ENCODE assay signal across 22 cellular contexts in genomic region chr18:78999939-79000338, GRCh38. TPM values are rescaled to one million over a fixed set of nuclear protein-coding genes. Genes with fewer than 3 reads are reported as not detected.
DNase-seq lines count a peak whose midpoint lies in the region; ATAC-seq and TF ChIP-seq lines count a peak whose summit lies in the region.
"Had no signal": no experiment of that assay in that cellular context is flagged by ENCODE, and none has a peak within 500 bp of the region (broad histone marks: within the 10 kb centered on the region; RNA-seq: fewer than 3 reads in every experiment).

No MANE protein-coding gene starts in this region.

- H3K9me3 ChIP-seq in HCT116 (ENCODE audit: control insufficient read depth in 1 of 2, insufficient read depth in 1 of 2, low read depth in 1 of 2, low read length in 2 of 2), result no peaks in the 10 kb centered on the region
- H3K9me3 ChIP-seq in prostate gland, result no peaks in the 10 kb centered on the region
- H3K9me3 ChIP-seq in SJCRH30 (replicated peaks), result no peaks in the 10 kb centered on the region
- H3K9me3 ChIP-seq: gastroesophageal sphincter, MG63, pancreas had no signal

- H3K4me3 ChIP-seq in HCT116 (replicated peaks in 1 of 2; ENCODE audit: low read depth in 1 of 2, low read length in 2 of 2) (0 out of 4 replicates have a peak overlapping the region, but pooled peaks of 1 of the 2 experiments have one; percentile 6), prostate gland (no peak overlapping the region), SJCRH30 (no peak overlapping the region)
- H3K4me3 ChIP-seq: gastroesophageal sphincter, MG63, pancreas had no signal

- no peaks in the 10 kb centered on the region for H3K27me3 ChIP-seq in HCT116 (ENCODE audit: insufficient read depth, low read length)
- H3K27me3 ChIP-seq in prostate gland (replicated peaks; ENCODE audit: insufficient read depth), result no peaks in the 10 kb centered on the region
- H3K27me3 ChIP-seq in SJCRH30, result no peaks in the 10 kb centered on the region

- peaks cover 11 to 12% of the 10 kb centered on the region in 2 experiments; a peak in 3 of 4 replicates for H3K4me1 ChIP-seq in HCT116 (ENCODE audit: control insufficient read depth in 1 of 2, insufficient read depth in 2 of 2, low read length in 2 of 2)
- H3K4me1 ChIP-seq in prostate gland (replicated peaks), result no peaks in the 10 kb centered on the region
- H3K4me1 ChIP-seq in SJCRH30, result no peaks in the 10 kb centered on the region
- H3K4me1 ChIP-seq: gastroesophageal sphincter, pancreas had no signal

- DNase-seq in HCT116 (ENCODE audit: low read depth, low spot score) (peak; percentile 29), NCI-H146 treated with DMSO at 0.1 percent for 48 hours (lab: John Stamatoyannopoulos, UW; ENCODE audit: unreplicated experiment) (peak; percentile 49), ecto neural progenitor cell (ENCODE audit: low spot score) (peak; percentile 29), prostate gland (ENCODE audit: low spot score) (peak; percentile 87), SJCRH30 (no peak)
- DNase-seq: activated CD4-positive, alpha-beta T cell treated with anti-CD3 and anti-CD28 coated beads for 4 hours; CD4-positive, alpha-beta T cell; kidney glomerular epithelial cell; MG63; natural killer cell; NCI-H187; NCI-H226; pancreas; substantia nigra had no signal

- TF ChIP-seq CTCF in HCT116 (IDR thresholded peaks at IDR 0.05 in 2 of 3, conservative IDR thresholded peaks at IDR 0.05 in 1 of 3; ENCODE audit: borderline replicate concordance in 1 of 3, insufficient read depth in 1 of 3, low read depth in 2 of 3, low read length in 2 of 3) (no peak), prostate gland (IDR thresholded peaks at IDR 0.05) (no peak)

- peak overlapping the region; percentile 54 for H3K4me2 ChIP-seq in HCT116 (ENCODE audit: low read length)

- no peak overlapping the region for H3K27ac ChIP-seq in HCT116 (ENCODE audit: low read depth, low read length)
- peak overlapping the region in 1 of 2 donors; percentile 1 for H3K27ac ChIP-seq in prostate gland
- H3K27ac ChIP-seq in SJCRH30, result no peak overlapping the region
- H3K27ac ChIP-seq: gastroesophageal sphincter, pancreas, RWPE1 had no signal

- H2AFZ ChIP-seq in HCT116 (ENCODE audit: low read depth, low read length, poor library complexity, severe bottlenecking), result peak overlapping the region; percentile 89

- CTCF ChIA-PET in HCT116 (lab: Charles Lee), result interaction anchor here (1.1 to 1.2 kb wide), 2 partner anchors 11 to 14 kb away, joined by 3 to 4 read pairs; no protein-coding TSS in a partner anchor

- intact Hi-C loops in HCT116 (cut with micrococcal nuclease) (loop anchor here (5.0 kb wide), 1 partner anchor 247 kb away; no protein-coding TSS in a partner anchor), prostate gland (cut with DNase I) (no loop called here)

- ATAC-seq in HCT116 (peak; percentile 78), GM18502 (IDR thresholded peaks at IDR 0.05; ENCODE audit: poor library complexity, unreplicated experiment) (no peak), esophagus mucosa (no peak)
- ATAC-seq: activated naive CD4-positive, alpha-beta T cell treated with anti-CD3 and anti-CD28 coated beads, Interleukin-2, amount 50 U/mL, for 72 hours; gastroesophageal sphincter; natural killer cell; sciatic nerve had no signal

- H3K9ac ChIP-seq in HCT116 (ENCODE audit: low read length), result no peak overlapping the region

- TF ChIP-seq POLR2A in HCT116 (IDR thresholded peaks at IDR 0.05; ENCODE audit: borderline replicate concordance, extremely low read depth, insufficient read depth, insufficient read length) (no peak), prostate gland (IDR thresholded peaks at IDR 0.05) (peak; percentile 13)

- no peak for TF ChIP-seq RAD21 in HCT116 (IDR thresholded peaks at IDR 0.05; ENCODE audit: low read depth)

- POLR2A ChIA-PET in HCT116 (lab: Charles Lee), result no interaction called here

- no peaks in the 10 kb centered on the region for H4K20me1 ChIP-seq in HCT116 (ENCODE audit: insufficient read depth)

- H3K79me2 ChIP-seq in HCT116 (ENCODE audit: insufficient read depth, low read length), result no peaks in the 10 kb centered on the region

- 33% methylated on average over 8 of the region's 8 CpGs for WGBS in prostate gland

- H3K36me3 ChIP-seq in HCT116 (ENCODE audit: control insufficient read depth in 1 of 2, insufficient read depth in 2 of 2, low read length in 2 of 2) (no peaks in the 10 kb centered on the region), prostate gland (no peaks in the 10 kb centered on the region), SJCRH30 (no peaks in the 10 kb centered on the region)
- H3K36me3 ChIP-seq: gastroesophageal sphincter, MG63, pancreas had no signal

- no TSS peak for BruUV-seq in HCT116 (replicated peaks; lab: Mats Ljungman, UMichigan)

- no peaks in the 10 kb centered on the region for H3K9me2 ChIP-seq in HCT116 (ENCODE audit: insufficient read depth)

- RAD21 ChIA-PET in HCT116 (lab: Charles Lee; ENCODE audit: low non-redundant PET in 1 of 2, low total read pairs in 2 of 2, uncharacterized antibody in 2 of 2, unreplicated experiment in 2 of 2), result no interaction called here

TF ChIP-seq in HCT116, 20 proteins besides CTCF, POLR2A, EP300 and RAD21:
- TF ChIP-seq SP1 (IDR thresholded peaks at IDR 0.05; ENCODE audit: low read depth) (peak; percentile 24; the same call in 1 of the 2 replicates), EGR1 (IDR thresholded peaks at IDR 0.05; ENCODE audit: low read depth) (no peak)
- TF ChIP-seq, protein P1, sequence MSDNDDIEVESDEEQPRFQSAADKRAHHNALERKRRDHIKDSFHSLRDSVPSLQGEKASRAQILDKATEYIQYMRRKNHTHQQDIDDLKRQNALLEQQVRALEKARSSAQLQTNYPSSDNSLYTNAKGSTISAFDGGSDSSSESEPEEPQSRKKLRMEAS (IDR thresholded peaks at IDR 0.05), result peak; percentile 25; the same call in 1 of the 2 replicates

RNA-seq across cellular contexts. Expression of gene SALL3, which starts 20.3 kb away (rescaled TPM):
- total RNA-seq in HCT116 (2021; ENCODE audit: unreplicated experiment), result not detected
- polyA plus RNA-seq in HCT116 (2012), result not detected in 2 replicates
- total RNA-seq in prostate gland, result 10 to 100 TPM in 1 of 2 donors, 1 to 10 TPM in 1; 3.0 to 40.8 TPM
- not detected in 2 replicates for total RNA-seq in SJCRH30 (2014; rRNA removed; shearing (Covaris generic))
- not detected for total RNA-seq in esophagus mucosa
- total RNA-seq: activated naive CD4-positive, alpha-beta T cell treated with anti-CD3 and anti-CD28 coated beads, Interleukin-2, amount 50 U/mL, for 72 hours; gastroesophageal sphincter; mesenteric fat pad; natural killer cell had no signal
- polyA plus RNA-seq: esophagus, pancreas had no signal

Comparison
In these comparisons a context has a peak if more than half of its experiments do, and no peak if none do; other contexts are left out.
1. DNase-seq: peak in HCT116 (single experiment), NCI-H146 treated with DMSO at 0.1 percent for 48 hours (single experiment), ecto neural progenitor cell (single experiment) and prostate gland (single experiment); none in SJCRH30 (0 of 2).